In the genomic region with DNA sequence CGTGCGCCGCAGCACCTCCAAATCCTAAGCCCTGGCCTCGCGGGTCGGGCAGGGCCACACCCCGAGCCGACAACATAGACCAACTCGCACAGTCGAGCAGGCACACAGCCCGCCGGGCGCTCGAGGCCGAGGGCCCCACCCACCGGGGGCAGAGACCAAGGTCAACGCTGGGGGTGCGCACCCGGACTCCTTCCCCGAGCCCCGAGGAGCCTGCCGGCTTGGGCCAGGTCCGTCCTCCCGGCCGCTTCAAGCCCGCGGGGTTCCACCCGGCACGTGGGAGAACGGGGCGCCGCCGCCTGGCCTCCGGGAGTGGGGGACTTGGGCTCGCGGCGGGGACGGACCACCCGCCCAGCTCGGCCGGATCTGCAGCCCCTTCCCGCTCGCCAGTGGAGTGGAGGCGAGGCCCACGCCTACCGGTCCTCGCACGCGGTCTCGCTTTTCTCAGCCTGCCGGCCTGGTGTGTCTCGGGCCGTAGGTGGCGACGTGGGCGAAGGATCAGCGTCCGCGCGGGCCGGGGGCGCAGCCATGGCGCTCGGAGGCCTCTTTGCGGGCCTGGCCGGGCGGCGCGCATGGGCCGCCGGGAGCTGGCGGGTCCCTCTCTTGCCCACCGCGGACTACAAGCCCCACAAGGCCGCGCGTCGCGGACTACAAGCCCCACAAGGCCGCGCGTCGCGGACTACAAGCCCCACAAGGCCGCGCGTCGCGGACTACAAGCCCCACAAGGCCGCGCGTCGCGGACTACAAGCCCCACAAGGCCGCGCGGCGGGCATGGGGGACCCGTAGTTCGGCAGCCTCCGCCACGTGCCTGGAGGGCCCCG, we compare ENCODE assay signal across 1 cellular context.
TF ChIP-seq lines count a peak whose summit lies in the region.

A gene (minus strand): TSS at position 571 of the 818 bp plus-strand sequence. CDS start 44 bp downstream, at position 527.

TF ChIP-seq in HepG2, 621 proteins besides CTCF, POLR2A, EP300 and RAD21 (continued from another document and continues in another):
- TF ChIP-seq, protein P1, sequence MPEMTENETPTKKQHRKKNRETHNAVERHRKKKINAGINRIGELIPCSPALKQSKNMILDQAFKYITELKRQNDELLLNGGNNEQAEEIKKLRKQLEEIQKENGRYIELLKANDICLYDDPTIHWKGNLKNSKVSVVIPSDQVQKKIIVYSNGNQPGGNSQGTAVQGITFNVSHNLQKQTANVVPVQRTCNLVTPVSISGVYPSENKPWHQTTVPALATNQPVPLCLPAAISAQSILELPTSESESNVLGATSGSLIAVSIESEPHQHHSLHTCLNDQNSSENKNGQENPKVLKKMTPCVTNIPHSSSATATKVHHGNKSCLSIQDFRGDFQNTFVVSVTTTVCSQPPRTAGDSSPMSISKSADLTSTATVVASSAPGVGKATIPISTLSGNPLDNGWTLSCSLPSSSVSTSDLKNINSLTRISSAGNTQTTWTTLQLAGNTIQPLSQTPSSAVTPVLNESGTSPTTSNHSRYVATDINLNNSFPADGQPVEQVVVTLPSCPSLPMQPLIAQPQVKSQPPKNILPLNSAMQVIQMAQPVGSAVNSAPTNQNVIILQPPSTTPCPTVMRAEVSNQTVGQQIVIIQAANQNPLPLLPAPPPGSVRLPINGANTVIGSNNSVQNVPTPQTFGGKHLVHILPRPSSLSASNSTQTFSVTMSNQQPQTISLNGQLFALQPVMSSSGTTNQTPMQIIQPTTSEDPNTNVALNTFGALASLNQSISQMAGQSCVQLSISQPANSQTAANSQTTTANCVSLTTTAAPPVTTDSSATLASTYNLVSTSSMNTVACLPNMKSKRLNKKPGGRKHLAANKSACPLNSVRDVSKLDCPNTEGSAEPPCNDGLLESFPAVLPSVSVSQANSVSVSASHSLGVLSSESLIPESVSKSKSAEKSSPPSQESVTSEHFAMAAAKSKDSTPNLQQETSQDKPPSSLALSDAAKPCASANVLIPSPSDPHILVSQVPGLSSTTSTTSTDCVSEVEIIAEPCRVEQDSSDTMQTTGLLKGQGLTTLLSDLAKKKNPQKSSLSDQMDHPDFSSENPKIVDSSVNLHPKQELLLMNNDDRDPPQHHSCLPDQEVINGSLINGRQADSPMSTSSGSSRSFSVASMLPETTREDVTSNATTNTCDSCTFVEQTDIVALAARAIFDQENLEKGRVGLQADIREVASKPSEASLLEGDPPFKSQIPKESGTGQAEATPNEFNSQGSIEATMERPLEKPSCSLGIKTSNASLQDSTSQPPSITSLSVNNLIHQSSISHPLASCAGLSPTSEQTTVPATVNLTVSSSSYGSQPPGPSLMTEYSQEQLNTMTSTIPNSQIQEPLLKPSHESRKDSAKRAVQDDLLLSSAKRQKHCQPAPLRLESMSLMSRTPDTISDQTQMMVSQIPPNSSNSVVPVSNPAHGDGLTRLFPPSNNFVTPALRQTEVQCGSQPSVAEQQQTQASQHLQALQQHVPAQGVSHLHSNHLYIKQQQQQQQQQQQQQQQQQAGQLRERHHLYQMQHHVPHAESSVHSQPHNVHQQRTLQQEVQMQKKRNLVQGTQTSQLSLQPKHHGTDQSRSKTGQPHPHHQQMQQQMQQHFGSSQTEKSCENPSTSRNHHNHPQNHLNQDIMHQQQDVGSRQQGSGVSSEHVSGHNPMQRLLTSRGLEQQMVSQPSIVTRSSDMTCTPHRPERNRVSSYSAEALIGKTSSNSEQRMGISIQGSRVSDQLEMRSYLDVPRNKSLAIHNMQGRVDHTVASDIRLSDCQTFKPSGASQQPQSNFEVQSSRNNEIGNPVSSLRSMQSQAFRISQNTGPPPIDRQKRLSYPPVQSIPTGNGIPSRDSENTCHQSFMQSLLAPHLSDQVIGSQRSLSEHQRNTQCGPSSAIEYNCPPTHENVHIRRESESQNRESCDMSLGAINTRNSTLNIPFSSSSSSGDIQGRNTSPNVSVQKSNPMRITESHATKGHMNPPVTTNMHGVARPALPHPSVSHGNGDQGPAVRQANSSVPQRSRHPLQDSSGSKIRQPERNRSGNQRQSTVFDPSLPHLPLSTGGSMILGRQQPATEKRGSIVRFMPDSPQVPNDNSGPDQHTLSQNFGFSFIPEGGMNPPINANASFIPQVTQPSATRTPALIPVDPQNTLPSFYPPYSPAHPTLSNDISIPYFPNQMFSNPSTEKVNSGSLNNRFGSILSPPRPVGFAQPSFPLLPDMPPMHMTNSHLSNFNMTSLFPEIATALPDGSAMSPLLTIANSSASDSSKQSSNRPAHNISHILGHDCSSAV (CRISPR knock-in tag; IDR thresholded peaks at IDR 0.05; ENCODE audit: borderline replicate concordance), result peak; percentile 97
- TF ChIP-seq, protein P2, sequence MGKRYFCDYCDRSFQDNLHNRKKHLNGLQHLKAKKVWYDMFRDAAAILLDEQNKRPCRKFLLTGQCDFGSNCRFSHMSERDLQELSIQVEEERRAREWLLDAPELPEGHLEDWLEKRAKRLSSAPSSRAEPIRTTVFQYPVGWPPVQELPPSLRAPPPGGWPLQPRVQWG (CRISPR knock-in tag; IDR thresholded peaks at IDR 0.05; ENCODE audit: borderline replicate concordance, low read depth), result no peak
- TF ChIP-seq CBX5 (CRISPR knock-in tag; IDR thresholded peaks at IDR 0.05; ENCODE audit: borderline replicate concordance), result peak; percentile 78; the same call in 1 of the 2 replicates
- TF ChIP-seq ZNF510 (CRISPR knock-in tag; IDR thresholded peaks at IDR 0.05; ENCODE audit: low read depth), result no peak; the same call in none of the 2 replicates
- TF ChIP-seq, protein P3, sequence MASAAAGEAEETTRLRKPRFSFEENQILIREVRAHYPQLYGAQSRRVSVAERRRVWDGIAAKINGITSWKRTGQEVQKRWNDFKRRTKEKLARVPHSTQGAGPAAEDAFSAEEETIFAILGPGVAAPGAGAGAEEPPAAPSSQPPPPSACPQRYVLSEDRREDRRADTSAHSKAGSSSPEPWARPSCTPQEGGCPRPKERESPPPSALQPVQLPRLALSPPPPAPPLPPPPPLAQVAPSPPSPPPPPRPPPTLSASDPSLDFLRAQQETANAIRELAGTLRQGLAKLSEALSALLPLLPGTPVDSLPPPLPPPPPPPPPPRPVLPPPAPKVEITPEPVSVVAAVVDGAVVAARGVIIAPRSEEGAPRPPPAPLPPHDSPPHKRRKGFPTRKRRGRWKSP (CRISPR knock-in tag; IDR thresholded peaks at IDR 0.05), result peak; percentile 72
- peak; percentile 81; the same call in 1 of the 2 replicates for TF ChIP-seq ZSCAN21 (CRISPR knock-in tag; IDR thresholded peaks at IDR 0.05; ENCODE audit: borderline replicate concordance)
- TF ChIP-seq GTF2F1 (IDR thresholded peaks at IDR 0.05; ENCODE audit: low read length), result peak; percentile 75; the same call in 1 of the 2 replicates
- peak; percentile 81; the same call in 1 of the 2 replicates for TF ChIP-seq PPARG (CRISPR knock-in tag; conservative IDR thresholded peaks at IDR 0.05)
- TF ChIP-seq PAF1 (CRISPR knock-in tag; IDR thresholded peaks at IDR 0.05), result peak; percentile 94
- TF ChIP-seq, protein P4, sequence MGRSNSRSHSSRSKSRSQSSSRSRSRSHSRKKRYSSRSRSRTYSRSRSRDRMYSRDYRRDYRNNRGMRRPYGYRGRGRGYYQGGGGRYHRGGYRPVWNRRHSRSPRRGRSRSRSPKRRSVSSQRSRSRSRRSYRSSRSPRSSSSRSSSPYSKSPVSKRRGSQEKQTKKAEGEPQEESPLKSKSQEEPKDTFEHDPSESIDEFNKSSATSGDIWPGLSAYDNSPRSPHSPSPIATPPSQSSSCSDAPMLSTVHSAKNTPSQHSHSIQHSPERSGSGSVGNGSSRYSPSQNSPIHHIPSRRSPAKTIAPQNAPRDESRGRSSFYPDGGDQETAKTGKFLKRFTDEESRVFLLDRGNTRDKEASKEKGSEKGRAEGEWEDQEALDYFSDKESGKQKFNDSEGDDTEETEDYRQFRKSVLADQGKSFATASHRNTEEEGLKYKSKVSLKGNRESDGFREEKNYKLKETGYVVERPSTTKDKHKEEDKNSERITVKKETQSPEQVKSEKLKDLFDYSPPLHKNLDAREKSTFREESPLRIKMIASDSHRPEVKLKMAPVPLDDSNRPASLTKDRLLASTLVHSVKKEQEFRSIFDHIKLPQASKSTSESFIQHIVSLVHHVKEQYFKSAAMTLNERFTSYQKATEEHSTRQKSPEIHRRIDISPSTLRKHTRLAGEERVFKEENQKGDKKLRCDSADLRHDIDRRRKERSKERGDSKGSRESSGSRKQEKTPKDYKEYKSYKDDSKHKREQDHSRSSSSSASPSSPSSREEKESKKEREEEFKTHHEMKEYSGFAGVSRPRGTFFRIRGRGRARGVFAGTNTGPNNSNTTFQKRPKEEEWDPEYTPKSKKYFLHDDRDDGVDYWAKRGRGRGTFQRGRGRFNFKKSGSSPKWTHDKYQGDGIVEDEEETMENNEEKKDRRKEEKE (IDR thresholded peaks at IDR 0.05), result no peak
- peak; percentile 94 for TF ChIP-seq ZNF605 (CRISPR knock-in tag; IDR thresholded peaks at IDR 0.05)
- TF ChIP-seq SP4 (CRISPR knock-in tag; IDR thresholded peaks at IDR 0.05), result peak; percentile 91
- TF ChIP-seq KDM5B (CRISPR knock-in tag; IDR thresholded peaks at IDR 0.05; ENCODE audit: borderline replicate concordance), result peak; percentile 100
- TF ChIP-seq, protein P5, sequence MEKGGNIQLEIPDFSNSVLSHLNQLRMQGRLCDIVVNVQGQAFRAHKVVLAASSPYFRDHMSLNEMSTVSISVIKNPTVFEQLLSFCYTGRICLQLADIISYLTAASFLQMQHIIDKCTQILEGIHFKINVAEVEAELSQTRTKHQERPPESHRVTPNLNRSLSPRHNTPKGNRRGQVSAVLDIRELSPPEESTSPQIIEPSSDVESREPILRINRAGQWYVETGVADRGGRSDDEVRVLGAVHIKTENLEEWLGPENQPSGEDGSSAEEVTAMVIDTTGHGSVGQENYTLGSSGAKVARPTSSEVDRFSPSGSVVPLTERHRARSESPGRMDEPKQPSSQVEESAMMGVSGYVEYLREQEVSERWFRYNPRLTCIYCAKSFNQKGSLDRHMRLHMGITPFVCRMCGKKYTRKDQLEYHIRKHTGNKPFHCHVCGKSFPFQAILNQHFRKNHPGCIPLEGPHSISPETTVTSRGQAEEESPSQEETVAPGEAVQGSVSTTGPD (CRISPR knock-in tag; IDR thresholded peaks at IDR 0.05), result no peak; the same call in 1 of the 2 replicates
- TF ChIP-seq ZNF557 (CRISPR knock-in tag; IDR thresholded peaks at IDR 0.05), result peak; percentile 88; the same call in 1 of the 2 replicates
- TF ChIP-seq, protein P6, sequence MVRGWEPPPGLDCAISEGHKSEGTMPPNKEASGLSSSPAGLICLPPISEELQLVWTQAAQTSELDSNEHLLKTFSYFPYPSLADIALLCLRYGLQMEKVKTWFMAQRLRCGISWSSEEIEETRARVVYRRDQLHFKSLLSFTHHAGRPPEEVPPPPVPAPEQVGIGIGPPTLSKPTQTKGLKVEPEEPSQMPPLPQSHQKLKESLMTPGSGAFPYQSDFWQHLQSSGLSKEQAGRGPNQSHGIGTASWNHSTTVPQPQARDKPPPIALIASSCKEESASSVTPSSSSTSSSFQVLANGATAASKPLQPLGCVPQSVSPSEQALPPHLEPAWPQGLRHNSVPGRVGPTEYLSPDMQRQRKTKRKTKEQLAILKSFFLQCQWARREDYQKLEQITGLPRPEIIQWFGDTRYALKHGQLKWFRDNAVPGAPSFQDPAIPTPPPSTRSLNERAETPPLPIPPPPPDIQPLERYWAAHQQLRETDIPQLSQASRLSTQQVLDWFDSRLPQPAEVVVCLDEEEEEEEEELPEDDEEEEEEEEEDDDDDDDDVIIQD (CRISPR knock-in tag; IDR thresholded peaks at IDR 0.05; ENCODE audit: low read depth), result no peak; the same call in 1 of the 2 replicates
- TF ChIP-seq HNF4G (IDR thresholded peaks at IDR 0.05; ENCODE audit: borderline replicate concordance, low read depth, low read length), result peak; percentile 93
- TF ChIP-seq HNF4G (CRISPR knock-in tag; IDR thresholded peaks at IDR 0.05; ENCODE audit: borderline replicate concordance, low read depth), result peak; percentile 97
- peak; percentile 86 for TF ChIP-seq HOXD1 (CRISPR knock-in tag; IDR thresholded peaks at IDR 0.05)
- TF ChIP-seq GATA4 (IDR thresholded peaks at IDR 0.05; ENCODE audit: borderline replicate concordance, low read depth), result peak; percentile 78
- TF ChIP-seq, protein P7, sequence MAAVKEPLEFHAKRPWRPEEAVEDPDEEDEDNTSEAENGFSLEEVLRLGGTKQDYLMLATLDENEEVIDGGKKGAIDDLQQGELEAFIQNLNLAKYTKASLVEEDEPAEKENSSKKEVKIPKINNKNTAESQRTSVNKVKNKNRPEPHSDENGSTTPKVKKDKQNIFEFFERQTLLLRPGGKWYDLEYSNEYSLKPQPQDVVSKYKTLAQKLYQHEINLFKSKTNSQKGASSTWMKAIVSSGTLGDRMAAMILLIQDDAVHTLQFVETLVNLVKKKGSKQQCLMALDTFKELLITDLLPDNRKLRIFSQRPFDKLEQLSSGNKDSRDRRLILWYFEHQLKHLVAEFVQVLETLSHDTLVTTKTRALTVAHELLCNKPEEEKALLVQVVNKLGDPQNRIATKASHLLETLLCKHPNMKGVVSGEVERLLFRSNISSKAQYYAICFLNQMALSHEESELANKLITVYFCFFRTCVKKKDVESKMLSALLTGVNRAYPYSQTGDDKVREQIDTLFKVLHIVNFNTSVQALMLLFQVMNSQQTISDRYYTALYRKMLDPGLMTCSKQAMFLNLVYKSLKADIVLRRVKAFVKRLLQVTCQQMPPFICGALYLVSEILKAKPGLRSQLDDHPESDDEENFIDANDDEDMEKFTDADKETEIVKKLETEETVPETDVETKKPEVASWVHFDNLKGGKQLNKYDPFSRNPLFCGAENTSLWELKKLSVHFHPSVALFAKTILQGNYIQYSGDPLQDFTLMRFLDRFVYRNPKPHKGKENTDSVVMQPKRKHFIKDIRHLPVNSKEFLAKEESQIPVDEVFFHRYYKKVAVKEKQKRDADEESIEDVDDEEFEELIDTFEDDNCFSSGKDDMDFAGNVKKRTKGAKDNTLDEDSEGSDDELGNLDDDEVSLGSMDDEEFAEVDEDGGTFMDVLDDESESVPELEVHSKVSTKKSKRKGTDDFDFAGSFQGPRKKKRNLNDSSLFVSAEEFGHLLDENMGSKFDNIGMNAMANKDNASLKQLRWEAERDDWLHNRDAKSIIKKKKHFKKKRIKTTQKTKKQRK (IDR thresholded peaks at IDR 0.05; ENCODE audit: low read length), result no peak
- TF ChIP-seq, protein P8, sequence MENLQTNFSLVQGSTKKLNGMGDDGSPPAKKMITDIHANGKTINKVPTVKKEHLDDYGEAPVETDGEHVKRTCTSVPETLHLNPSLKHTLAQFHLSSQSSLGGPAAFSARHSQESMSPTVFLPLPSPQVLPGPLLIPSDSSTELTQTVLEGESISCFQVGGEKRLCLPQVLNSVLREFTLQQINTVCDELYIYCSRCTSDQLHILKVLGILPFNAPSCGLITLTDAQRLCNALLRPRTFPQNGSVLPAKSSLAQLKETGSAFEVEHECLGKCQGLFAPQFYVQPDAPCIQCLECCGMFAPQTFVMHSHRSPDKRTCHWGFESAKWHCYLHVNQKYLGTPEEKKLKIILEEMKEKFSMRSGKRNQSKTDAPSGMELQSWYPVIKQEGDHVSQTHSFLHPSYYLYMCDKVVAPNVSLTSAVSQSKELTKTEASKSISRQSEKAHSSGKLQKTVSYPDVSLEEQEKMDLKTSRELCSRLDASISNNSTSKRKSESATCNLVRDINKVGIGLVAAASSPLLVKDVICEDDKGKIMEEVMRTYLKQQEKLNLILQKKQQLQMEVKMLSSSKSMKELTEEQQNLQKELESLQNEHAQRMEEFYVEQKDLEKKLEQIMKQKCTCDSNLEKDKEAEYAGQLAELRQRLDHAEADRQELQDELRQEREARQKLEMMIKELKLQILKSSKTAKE (CRISPR knock-in tag; IDR thresholded peaks at IDR 0.05; ENCODE audit: borderline replicate concordance), result peak; percentile 89
- peak; percentile 100 for TF ChIP-seq NCOA1 (CRISPR knock-in tag; IDR thresholded peaks at IDR 0.05)
- TF ChIP-seq, protein P9, sequence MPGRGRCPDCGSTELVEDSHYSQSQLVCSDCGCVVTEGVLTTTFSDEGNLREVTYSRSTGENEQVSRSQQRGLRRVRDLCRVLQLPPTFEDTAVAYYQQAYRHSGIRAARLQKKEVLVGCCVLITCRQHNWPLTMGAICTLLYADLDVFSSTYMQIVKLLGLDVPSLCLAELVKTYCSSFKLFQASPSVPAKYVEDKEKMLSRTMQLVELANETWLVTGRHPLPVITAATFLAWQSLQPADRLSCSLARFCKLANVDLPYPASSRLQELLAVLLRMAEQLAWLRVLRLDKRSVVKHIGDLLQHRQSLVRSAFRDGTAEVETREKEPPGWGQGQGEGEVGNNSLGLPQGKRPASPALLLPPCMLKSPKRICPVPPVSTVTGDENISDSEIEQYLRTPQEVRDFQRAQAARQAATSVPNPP (CRISPR knock-in tag; IDR thresholded peaks at IDR 0.05), result no peak; the same call in none of the 2 replicates
- TF ChIP-seq ASH2L (IDR thresholded peaks at IDR 0.05; ENCODE audit: insufficient read length, low read depth, low read length), result peak; percentile 95
